7 cellular contexts compared by ENCODE assay signal in the genomic region with DNA sequence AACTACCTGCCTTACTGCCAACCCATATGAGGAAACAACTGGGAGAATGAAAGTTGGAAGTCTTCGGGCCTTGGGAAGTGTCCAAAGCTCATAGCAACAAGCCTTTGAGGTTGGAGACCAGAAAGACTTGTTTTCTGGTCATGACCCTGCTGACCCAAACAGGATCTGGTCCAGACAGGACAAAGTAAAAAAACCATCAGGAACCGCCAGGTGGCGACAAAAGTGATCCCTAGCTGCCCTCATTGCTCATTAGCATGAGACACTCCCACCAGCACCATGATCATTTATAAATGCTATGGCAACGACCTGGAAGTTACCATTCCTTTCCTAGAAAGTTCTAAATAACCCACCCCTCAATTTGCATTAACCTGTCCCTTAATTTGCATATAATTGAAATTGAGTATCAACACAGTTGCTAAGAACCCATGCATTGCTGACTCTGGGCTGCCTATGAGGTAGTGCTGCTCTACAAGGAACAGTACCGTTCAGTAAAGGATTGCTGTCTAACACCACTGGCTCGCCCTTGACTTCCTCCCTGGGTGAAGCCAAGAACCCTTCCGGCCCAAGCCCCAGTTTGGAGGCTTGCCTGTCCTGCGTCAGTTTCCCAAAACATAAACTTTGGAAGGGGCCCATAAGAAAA.
DNase-seq lines count a peak whose midpoint lies in the region; ATAC-seq, FAIRE-seq and TF ChIP-seq lines count a peak whose summit lies in the region.

No MANE protein-coding gene starts in this region.

- no peaks in the 10 kb centered on the region for H3K36me3 ChIP-seq in ascending aorta

- no peak overlapping the region for H3K27ac ChIP-seq in ascending aorta

- no peaks in the 10 kb centered on the region for H3K4me1 ChIP-seq in ascending aorta

- ATAC-seq in HG03095 (IDR thresholded peaks at IDR 0.05; ENCODE audit: unreplicated experiment): peak; percentile 76

- DNase-seq in GM12891 (ENCODE audit: insufficient read length, low spot score) (no peak), T-helper 9 cell (peak; percentile 19), epithelial cell of esophagus (ENCODE audit: low read depth) (peak; percentile 45), lower leg skin (ENCODE audit: low spot score in 2 of 2) (no peak), ascending aorta (ENCODE audit: low spot score in 2 of 2) (no peak)
- peak; percentile 10 to 29 for DNase-seq in stimulated activated CD8-positive, alpha-beta memory T cell treated with anti-CD3 and anti-CD28 coated beads, Interleukin-2, amount 100 ng/mL, for 48 hours (ENCODE audit: low read depth in 2 of 2)

- H3K27me3 ChIP-seq in ascending aorta: no peaks in the 10 kb centered on the region

- intact Hi-C loops in lower leg skin (cut with DNase I; ENCODE audit: low total_unique reads): no loop called here
- intact Hi-C loops in ascending aorta (cut with DNase I): no loop called here

- H3K4me3 ChIP-seq in epithelial cell of esophagus (ENCODE audit: low read length) (no peak overlapping the region), lower leg skin (ENCODE audit: low read depth, poor library complexity, severe bottlenecking) (no peak overlapping the region), ascending aorta (no peak overlapping the region)

- H3K9me3 ChIP-seq in ascending aorta: no peaks in the 10 kb centered on the region

- no peak for TF ChIP-seq POLR2A in GM12891 (IDR thresholded peaks at IDR 0.05; ENCODE audit: low read depth, low read length)
- TF ChIP-seq POLR2A in lower leg skin (IDR thresholded peaks at IDR 0.05): no peak

- peak; percentile 83 for FAIRE-seq in GM12891 (lab: Jason Lieb, UNC)

- TF ChIP-seq CTCF in epithelial cell of esophagus (IDR thresholded peaks at IDR 0.05; ENCODE audit: insufficient read depth, low read depth, low read length, missing control alignments) (peak; percentile 54), lower leg skin (IDR thresholded peaks at IDR 0.05) (no peak), ascending aorta (IDR thresholded peaks at IDR 0.05) (no peak)

- 74 to 78% methylated on average over 8 of the region's 8 CpGs for WGBS in lower leg skin, 2 donors

TF ChIP-seq in GM12891, 5 proteins besides CTCF, POLR2A, EP300 and RAD21:
- no peak for TF ChIP-seq TAF1 (IDR thresholded peaks at IDR 0.05; ENCODE audit: low read depth, low read length)
- TF ChIP-seq POU2F2 (IDR thresholded peaks at IDR 0.05; ENCODE audit: low read depth, low read length): no peak
- no peak for TF ChIP-seq SPI1 (IDR thresholded peaks at IDR 0.05; ENCODE audit: low read depth, low read length)
- no peak for TF ChIP-seq POLR2AphosphoS5 (IDR thresholded peaks at IDR 0.05; ENCODE audit: low read depth, low read length)
- no peak for TF ChIP-seq PAX5 (IDR thresholded peaks at IDR 0.05; ENCODE audit: insufficient read depth, low read length, severe bottlenecking)

Comparison
In these comparisons a context has a peak if more than half of its experiments do, and no peak if none do; other contexts are left out.
1. DNase-seq: peak in T-helper 9 cell (single experiment), epithelial cell of esophagus (single experiment) and stimulated activated CD8-positive, alpha-beta memory T cell treated with anti-CD3 and anti-CD28 coated beads, Interleukin-2, amount 100 ng/mL, for 48 hours (2 of 2); none in GM12891 (single experiment), lower leg skin (0 of 2) and ascending aorta (0 of 2).